ENCODE assay signal across 16 cellular contexts in the genomic region with DNA sequence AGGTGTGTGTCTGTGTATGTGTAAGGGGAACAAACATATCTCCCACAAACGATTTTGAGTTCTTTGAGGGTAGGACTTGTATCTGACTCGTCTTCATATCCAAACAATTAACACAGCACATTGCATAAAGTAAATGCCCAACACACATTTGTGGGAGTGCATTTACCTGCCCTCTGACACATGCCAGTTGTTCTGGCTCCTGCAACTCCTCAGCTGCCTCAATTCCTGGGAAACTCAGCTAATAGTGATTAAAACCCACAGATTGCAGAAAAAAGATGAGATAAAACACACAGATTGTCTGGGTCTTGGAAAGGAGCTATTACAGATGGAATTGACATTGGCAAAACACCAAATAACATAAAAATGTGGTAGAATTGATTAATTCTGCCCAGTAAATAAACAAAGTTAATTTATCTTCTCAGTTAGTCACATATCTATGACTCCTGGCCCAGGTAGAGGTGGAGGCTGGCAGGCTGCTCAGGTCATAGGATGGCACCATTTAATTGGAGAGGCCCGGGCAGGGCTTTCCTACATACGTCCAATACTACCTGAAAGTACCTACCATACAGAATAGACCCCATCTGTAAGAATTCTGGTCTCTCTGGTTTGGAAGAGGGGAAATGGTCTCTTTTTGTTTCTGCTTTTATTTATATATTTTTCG.
DNase-seq lines count a peak whose midpoint lies in the region; ATAC-seq and TF ChIP-seq lines count a peak whose summit lies in the region.
"Had no signal": no experiment of that assay in that cellular context is flagged by ENCODE, and none has a peak within 500 bp of the region (broad histone marks: within the 10 kb centered on the region; RNA-seq: fewer than 3 reads in every experiment).

No MANE protein-coding gene starts in this region.

- ATAC-seq in central memory CD8-positive, alpha-beta T cell (replicated peaks; ENCODE audit: extremely low read depth, poor library complexity, severe bottlenecking): no peak
- ATAC-seq in aorta (ENCODE audit: low FRiP score): peak; percentile 7

- DNase-seq in MCF 10A (ENCODE audit: unreplicated experiment) (no peak), breast epithelium (ENCODE audit: low spot score in 2 of 2) (no peak), NCI-H1694 treated with DMSO at 0.1 percent for 48 hours (lab: John Stamatoyannopoulos, UW) (peak; percentile 79), aorta (no peak), Peyer's patch (no peak), NCI-H524 (lab: John Stamatoyannopoulos, UW) (no peak), osteocyte (ENCODE audit: extremely low spot score, unreplicated experiment) (no peak)
- DNase-seq in central memory CD8-positive, alpha-beta T cell (ENCODE audit: low spot score in 2 of 2): no peak
- DNase-seq: Calu3; CD4-positive, alpha-beta memory T cell; DMS79; HCEC 1CT; NCI-H146; NCI-H524 treated with DMSO at 0.1 percent for 48 hours had no signal

- POLR2A ChIA-PET in MCF 10A (lab: Yijun Ruan, JAX): no interaction called here

- H3K27ac ChIP-seq in breast epithelium: no peak overlapping the region
- no peak overlapping the region for H3K27ac ChIP-seq in aorta (ENCODE audit: low read depth in 1 of 2, low read length in 2 of 2)
- H3K27ac ChIP-seq in Peyer's patch: no peak overlapping the region
- H3K27ac ChIP-seq: GM23248, SJSA1 had no signal

- no peak overlapping the region for H3K4me3 ChIP-seq in breast epithelium
- H3K4me3 ChIP-seq in aorta (ENCODE audit: low read length in 2 of 2): no peak overlapping the region
- no peak overlapping the region for H3K4me3 ChIP-seq in Peyer's patch
- H3K4me3 ChIP-seq: GM23248, SJSA1 had no signal

- BruUV-seq in MCF 10A (replicated peaks; lab: Mats Ljungman, UMichigan): no TSS peak

- H3K27me3 Mint-ChIP-seq in MCF 10A (ENCODE audit: insufficient read depth, unreplicated experiment): no peaks in the 10 kb centered on the region
- no peaks in the 10 kb centered on the region for H3K27me3 Mint-ChIP-seq in central memory CD8-positive, alpha-beta T cell
- peaks cover 15% of the 10 kb centered on the region for H3K27me3 Mint-ChIP-seq in osteocyte (ENCODE audit: unreplicated experiment)

- H3K36me3 ChIP-seq in breast epithelium (no peaks in the 10 kb centered on the region), aorta (ENCODE audit: control insufficient read depth in 1 of 2, insufficient read depth in 2 of 2, low read length in 1 of 2) (no peaks in the 10 kb centered on the region), Peyer's patch (no peaks in the 10 kb centered on the region)
- H3K36me3 ChIP-seq: SJSA1 had no signal

- H3K9me3 ChIP-seq in breast epithelium (no peaks in the 10 kb centered on the region), aorta (ENCODE audit: control insufficient read depth, low read length) (no peaks in the 10 kb centered on the region), Peyer's patch (no peaks in the 10 kb centered on the region)
- H3K9me3 ChIP-seq: SJSA1 had no signal

- TF ChIP-seq POLR2A in breast epithelium (IDR thresholded peaks at IDR 0.05): no peak
- TF ChIP-seq POLR2A in Peyer's patch (IDR thresholded peaks at IDR 0.05): no peak

- H3K4me3 Mint-ChIP-seq in MCF 10A (ENCODE audit: unreplicated experiment) (no peak overlapping the region), osteocyte (ENCODE audit: unreplicated experiment) (no peak overlapping the region)
- no peak overlapping the region for H3K4me3 Mint-ChIP-seq in central memory CD8-positive, alpha-beta T cell
- H3K4me3 Mint-ChIP-seq: CD4-positive, alpha-beta memory T cell had no signal

- CTCF ChIA-PET in MCF 10A (lab: Yijun Ruan, JAX): interaction anchor here (0.6 kb wide), 1 partner anchor 152 kb away, joined by 3 read pairs; no protein-coding TSS in a partner anchor

- WGBS in aorta, 2 donors: 83 to 84% methylated on average over 5 of the region's 5 CpGs

- H3K27me3 ChIP-seq in breast epithelium: no peaks in the 10 kb centered on the region
- no peaks in the 10 kb centered on the region for H3K27me3 ChIP-seq in aorta (ENCODE audit: control insufficient read depth in 1 of 2, insufficient read depth in 2 of 2, low read length in 1 of 2)
- no peaks in the 10 kb centered on the region for H3K27me3 ChIP-seq in Peyer's patch
- H3K27me3 ChIP-seq: SJSA1 had no signal

- H3K36me3 Mint-ChIP-seq in MCF 10A (ENCODE audit: insufficient read depth, unreplicated experiment): peaks cover 4% of the 10 kb centered on the region
- H3K36me3 Mint-ChIP-seq in central memory CD8-positive, alpha-beta T cell (ENCODE audit: insufficient read depth): no peaks in the 10 kb centered on the region
- H3K36me3 Mint-ChIP-seq in osteocyte (ENCODE audit: unreplicated experiment): peaks cover 3% of the 10 kb centered on the region
- H3K36me3 Mint-ChIP-seq: CD4-positive, alpha-beta memory T cell had no signal

- no peak for TF ChIP-seq CTCF in MCF 10A (IDR thresholded peaks at IDR 0.05; ENCODE audit: unreplicated experiment)
- no peak for TF ChIP-seq CTCF in breast epithelium (IDR thresholded peaks at IDR 0.05)
- no peak for TF ChIP-seq CTCF in Peyer's patch (IDR thresholded peaks at IDR 0.05)
- TF ChIP-seq CTCF in osteocyte (IDR thresholded peaks at IDR 0.05): no peak

- H3K27ac Mint-ChIP-seq in MCF 10A (ENCODE audit: low read depth, unreplicated experiment) (peak overlapping the region; percentile 19), osteocyte (ENCODE audit: unreplicated experiment) (no peak overlapping the region)
- H3K27ac Mint-ChIP-seq in central memory CD8-positive, alpha-beta T cell (ENCODE audit: low read depth): peak overlapping the region; percentile 37
- H3K27ac Mint-ChIP-seq: CD4-positive, alpha-beta memory T cell had no signal

- no peaks in the 10 kb centered on the region for H3K4me1 ChIP-seq in breast epithelium
- H3K4me1 ChIP-seq in aorta (ENCODE audit: control insufficient read depth in 1 of 2, insufficient read depth in 2 of 2, low read length in 2 of 2): no peaks in the 10 kb centered on the region
- no peaks in the 10 kb centered on the region for H3K4me1 ChIP-seq in Peyer's patch
- H3K4me1 ChIP-seq: SJSA1 had no signal

- H3K9me3 Mint-ChIP-seq in MCF 10A (ENCODE audit: unreplicated experiment) (no peaks in the 10 kb centered on the region), osteocyte (ENCODE audit: unreplicated experiment) (no peaks in the 10 kb centered on the region)
- no peaks in the 10 kb centered on the region for H3K9me3 Mint-ChIP-seq in central memory CD8-positive, alpha-beta T cell

- intact Hi-C loops in MCF 10A (cut with micrococcal nuclease): no loop called here
- intact Hi-C loops in breast epithelium (cut with DNase I; ENCODE audit: low total_unique reads): no loop called here
- intact Hi-C loops in aorta (cut with DNase I): no loop called here

- H3K4me1 Mint-ChIP-seq in MCF 10A (ENCODE audit: insufficient read depth, unreplicated experiment) (peaks cover 15% of the 10 kb centered on the region), osteocyte (ENCODE audit: unreplicated experiment) (no peaks in the 10 kb centered on the region)
- peaks cover 10% of the 10 kb centered on the region for H3K4me1 Mint-ChIP-seq in central memory CD8-positive, alpha-beta T cell
